In the genomic region with DNA sequence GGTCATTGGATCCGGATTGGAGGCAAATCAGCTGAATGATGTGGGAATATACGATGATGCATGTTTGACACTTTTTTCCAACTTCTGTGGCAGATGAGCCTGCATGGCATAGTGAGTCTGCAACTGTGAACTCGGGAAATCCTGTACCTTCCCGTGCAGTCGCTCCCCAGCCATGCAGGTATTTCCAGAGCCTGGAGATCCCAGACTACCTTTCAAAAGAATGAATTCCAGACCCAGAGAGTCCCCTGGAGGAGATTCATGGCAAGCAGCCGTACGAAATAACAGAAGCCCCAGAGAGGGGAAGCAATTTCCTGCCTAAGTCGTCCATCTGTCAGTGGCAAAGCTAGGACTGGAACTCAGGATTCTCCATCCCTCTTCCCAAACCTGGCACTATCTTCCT, we compare ENCODE assay signal across 1 cellular context.
TF ChIP-seq lines count a peak whose summit lies in the region.

No MANE protein-coding gene starts in this region.

TF ChIP-seq in GM23338, 12 proteins besides CTCF, POLR2A, EP300 and RAD21 (continued from another document):
- TF ChIP-seq, protein P1, sequence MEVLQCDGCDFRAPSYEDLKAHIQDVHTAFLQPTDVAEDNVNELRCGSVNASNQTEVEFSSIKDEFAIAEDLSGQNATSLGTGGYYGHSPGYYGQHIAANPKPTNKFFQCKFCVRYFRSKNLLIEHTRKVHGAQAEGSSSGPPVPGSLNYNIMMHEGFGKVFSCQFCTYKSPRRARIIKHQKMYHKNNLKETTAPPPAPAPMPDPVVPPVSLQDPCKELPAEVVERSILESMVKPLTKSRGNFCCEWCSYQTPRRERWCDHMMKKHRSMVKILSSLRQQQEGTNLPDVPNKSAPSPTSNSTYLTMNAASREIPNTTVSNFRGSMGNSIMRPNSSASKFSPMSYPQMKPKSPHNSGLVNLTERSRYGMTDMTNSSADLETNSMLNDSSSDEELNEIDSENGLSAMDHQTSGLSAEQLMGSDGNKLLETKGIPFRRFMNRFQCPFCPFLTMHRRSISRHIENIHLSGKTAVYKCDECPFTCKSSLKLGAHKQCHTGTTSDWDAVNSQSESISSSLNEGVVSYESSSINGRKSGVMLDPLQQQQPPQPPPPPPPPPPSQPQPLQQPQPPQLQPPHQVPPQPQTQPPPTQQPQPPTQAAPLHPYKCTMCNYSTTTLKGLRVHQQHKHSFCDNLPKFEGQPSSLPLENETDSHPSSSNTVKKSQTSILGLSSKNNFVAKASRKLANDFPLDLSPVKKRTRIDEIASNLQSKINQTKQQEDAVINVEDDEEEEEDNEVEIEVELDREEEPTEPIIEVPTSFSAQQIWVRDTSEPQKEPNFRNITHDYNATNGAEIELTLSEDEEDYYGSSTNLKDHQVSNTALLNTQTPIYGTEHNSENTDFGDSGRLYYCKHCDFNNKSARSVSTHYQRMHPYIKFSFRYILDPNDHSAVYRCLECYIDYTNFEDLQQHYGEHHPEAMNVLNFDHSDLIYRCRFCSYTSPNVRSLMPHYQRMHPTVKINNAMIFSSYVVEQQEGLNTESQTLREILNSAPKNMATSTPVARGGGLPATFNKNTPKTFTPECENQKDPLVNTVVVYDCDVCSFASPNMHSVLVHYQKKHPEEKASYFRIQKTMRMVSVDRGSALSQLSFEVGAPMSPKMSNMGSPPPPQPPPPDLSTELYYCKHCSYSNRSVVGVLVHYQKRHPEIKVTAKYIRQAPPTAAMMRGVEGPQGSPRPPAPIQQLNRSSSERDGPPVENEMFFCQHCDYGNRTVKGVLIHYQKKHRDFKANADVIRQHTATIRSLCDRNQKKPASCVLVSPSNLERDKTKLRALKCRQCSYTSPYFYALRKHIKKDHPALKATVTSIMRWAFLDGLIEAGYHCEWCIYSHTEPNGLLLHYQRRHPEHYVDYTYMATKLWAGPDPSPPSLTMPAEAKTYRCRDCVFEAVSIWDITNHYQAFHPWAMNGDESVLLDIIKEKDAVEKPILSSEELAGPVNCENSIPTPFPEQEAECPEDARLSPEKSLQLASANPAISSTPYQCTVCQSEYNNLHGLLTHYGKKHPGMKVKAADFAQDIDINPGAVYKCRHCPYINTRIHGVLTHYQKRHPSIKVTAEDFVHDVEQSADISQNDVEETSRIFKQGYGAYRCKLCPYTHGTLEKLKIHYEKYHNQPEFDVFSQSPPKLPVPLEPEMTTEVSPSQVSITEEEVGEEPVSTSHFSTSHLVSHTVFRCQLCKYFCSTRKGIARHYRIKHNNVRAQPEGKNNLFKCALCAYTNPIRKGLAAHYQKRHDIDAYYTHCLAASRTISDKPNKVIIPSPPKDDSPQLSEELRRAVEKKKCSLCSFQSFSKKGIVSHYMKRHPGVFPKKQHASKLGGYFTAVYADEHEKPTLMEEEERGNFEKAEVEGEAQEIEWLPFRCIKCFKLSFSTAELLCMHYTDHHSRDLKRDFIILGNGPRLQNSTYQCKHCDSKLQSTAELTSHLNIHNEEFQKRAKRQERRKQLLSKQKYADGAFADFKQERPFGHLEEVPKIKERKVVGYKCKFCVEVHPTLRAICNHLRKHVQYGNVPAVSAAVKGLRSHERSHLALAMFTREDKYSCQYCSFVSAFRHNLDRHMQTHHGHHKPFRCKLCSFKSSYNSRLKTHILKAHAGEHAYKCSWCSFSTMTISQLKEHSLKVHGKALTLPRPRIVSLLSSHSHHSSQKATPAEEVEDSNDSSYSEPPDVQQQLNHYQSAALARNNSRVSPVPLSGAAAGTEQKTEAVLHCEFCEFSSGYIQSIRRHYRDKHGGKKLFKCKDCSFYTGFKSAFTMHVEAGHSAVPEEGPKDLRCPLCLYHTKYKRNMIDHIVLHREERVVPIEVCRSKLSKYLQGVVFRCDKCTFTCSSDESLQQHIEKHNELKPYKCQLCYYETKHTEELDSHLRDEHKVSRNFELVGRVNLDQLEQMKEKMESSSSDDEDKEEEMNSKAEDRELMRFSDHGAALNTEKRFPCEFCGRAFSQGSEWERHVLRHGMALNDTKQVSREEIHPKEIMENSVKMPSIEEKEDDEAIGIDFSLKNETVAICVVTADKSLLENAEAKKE (CRISPR knock-in tag; IDR thresholded peaks at IDR 0.05), result no peak
